8 cellular contexts compared by ENCODE assay signal in the genomic region with DNA sequence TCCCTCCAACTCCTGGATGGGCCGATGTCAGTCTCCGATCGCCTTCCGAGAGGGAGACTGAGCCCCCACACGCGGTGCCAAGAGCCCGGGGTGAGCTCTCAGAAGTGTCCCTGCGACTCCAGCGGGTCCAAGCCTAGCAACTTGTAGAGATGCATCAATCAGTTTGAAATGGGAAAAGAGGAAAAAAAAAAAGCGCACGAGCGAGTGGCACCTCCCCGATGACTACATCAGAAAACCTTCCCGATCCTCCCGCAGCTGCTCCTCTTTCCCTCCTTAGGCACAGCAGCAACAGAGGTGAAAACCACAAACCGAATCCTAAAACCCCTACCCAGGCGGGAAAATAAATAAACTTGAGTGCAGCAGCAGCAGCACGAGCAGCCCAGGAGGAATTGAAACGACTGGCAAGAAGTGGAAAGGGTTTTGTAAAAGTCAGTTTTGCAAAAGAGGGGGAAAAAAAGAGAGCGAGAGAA. TPM values are rescaled to one million over a fixed set of nuclear protein-coding genes. Genes with fewer than 3 reads are reported as not detected.
DNase-seq lines count a peak whose midpoint lies in the region; TF ChIP-seq lines count a peak whose summit lies in the region.

No MANE protein-coding gene starts in this region.

- peak overlapping the region; percentile 69 for H3K4me3 Mint-ChIP-seq in dendritic cell treated with granulocyte-macrophage colony-stimulating factor and Interleukin-4, amounts not matched to agents 40 ng/mL and 50 ng/mL, for 4 days

- TF ChIP-seq POLR2A in uterus (IDR thresholded peaks at IDR 0.05) (no peak), adrenal gland (IDR thresholded peaks at IDR 0.05) (no peak)

- H3K9me3 Mint-ChIP-seq in dendritic cell treated with granulocyte-macrophage colony-stimulating factor and Interleukin-4, amounts not matched to agents 40 ng/mL and 50 ng/mL, for 4 days, result no peaks in the 10 kb centered on the region

- H3K9me3 ChIP-seq in uterus (no peaks in the 10 kb centered on the region), adrenal gland (replicated peaks in 1 of 3) (no peaks in the 10 kb centered on the region)

- TF ChIP-seq CTCF in uterus (IDR thresholded peaks at IDR 0.05), result no peak
- no peak for TF ChIP-seq CTCF in adrenal gland (IDR thresholded peaks at IDR 0.05)

- peaks cover 0 to 4% of the 10 kb centered on the region in 2 donors for H3K4me1 ChIP-seq in uterus
- peaks cover 20 to 32% of the 10 kb centered on the region in 2 donors for H3K4me1 ChIP-seq in adrenal gland (replicated peaks in 1 of 2)

- peaks cover 75% of the 10 kb centered on the region for H3K27me3 Mint-ChIP-seq in dendritic cell treated with granulocyte-macrophage colony-stimulating factor and Interleukin-4, amounts not matched to agents 40 ng/mL and 50 ng/mL, for 4 days

- peak; percentile 81 for DNase-seq in ELF-1 (ENCODE audit: low read depth, low spot score)
- DNase-seq in HT1080 (ENCODE audit: low read depth), result peak; percentile 84
- peak; percentile 83 for DNase-seq in RKO (ENCODE audit: low spot score)
- peak; percentile 43 for DNase-seq in midbrain (lab: John Stamatoyannopoulos, UW)
- DNase-seq in uterus, result no peak
- DNase-seq in mesenteric fat pad (ENCODE audit: low spot score), result no peak
- no peak for DNase-seq in adrenal gland

- intact Hi-C loops in dendritic cell treated with granulocyte-macrophage colony-stimulating factor and Interleukin-4, amounts not matched to agents 40 ng/mL and 50 ng/mL, for 4 days (cut with micrococcal nuclease), result loop anchor here (10.0 kb wide), 1 partner anchor 673 kb away; no protein-coding TSS in a partner anchor
- intact Hi-C loops in uterus (cut with DNase I; ENCODE audit: low total_unique reads) (no loop called here), adrenal gland (cut with DNase I) (no loop called here)

- no peak overlapping the region for H3K27ac Mint-ChIP-seq in dendritic cell treated with granulocyte-macrophage colony-stimulating factor and Interleukin-4, amounts not matched to agents 40 ng/mL and 50 ng/mL, for 4 days

- H3K36me3 ChIP-seq in uterus (no peaks in the 10 kb centered on the region), adrenal gland (replicated peaks in 1 of 2) (no peaks in the 10 kb centered on the region)

- peaks cover 0 to 6% of the 10 kb centered on the region in 2 donors for H3K27me3 ChIP-seq in uterus
- peaks cover 17% of the 10 kb centered on the region for H3K27me3 ChIP-seq in adrenal gland

- H3K4me3 ChIP-seq in uterus, result peak overlapping the region; percentile 34 to 41
- H3K4me3 ChIP-seq in adrenal gland, result peak overlapping the region in 2 of 4 donors; percentile 35 to 88

- H3K36me3 Mint-ChIP-seq in dendritic cell treated with granulocyte-macrophage colony-stimulating factor and Interleukin-4, amounts not matched to agents 40 ng/mL and 50 ng/mL, for 4 days (ENCODE audit: low read depth), result no peaks in the 10 kb centered on the region

- peaks cover 48% of the 10 kb centered on the region for H3K4me1 Mint-ChIP-seq in dendritic cell treated with granulocyte-macrophage colony-stimulating factor and Interleukin-4, amounts not matched to agents 40 ng/mL and 50 ng/mL, for 4 days (ENCODE audit: low read depth)

- 1 to 3% (median 1%) methylated on average over 20 of the region's 20 CpGs for WGBS in adrenal gland, 4 donors

- no peak overlapping the region for H3K27ac ChIP-seq in uterus
- H3K27ac ChIP-seq in adrenal gland, result peak overlapping the region in 2 of 5 donors; percentile 46 to 53

RNA-seq across cellular contexts. Expression of a gene that starts 1.0 kb away (rescaled TPM):
- 4.0 and 4.1 TPM in 2 replicates for total RNA-seq in HT1080 (2014; rRNA removed; shearing (Covaris generic))
- polyA plus RNA-seq in HT1080 (2015; cell fraction: cytosol; rRNA removed), result 5.7 and 6.5 TPM in 2 replicates
- polyA plus RNA-seq in HT1080 (2015; cell fraction: nucleus; rRNA removed), result 13.7 and 15.3 TPM in 2 replicates
- 10 to 100 TPM in 2 of 4 donors, 1 to 10 TPM in 2; 1.2 to 22.7 (median 9.4) TPM for total RNA-seq in uterus
- 9.2 TPM for total RNA-seq in mesenteric fat pad
- 1 to 10 TPM in 5 of 8 donors, under 1 TPM in 3; 0.06 to 2.8 (median 1.8) TPM for total RNA-seq in adrenal gland
- 1 to 10 TPM in 2 of 3 donors, under 1 TPM in 1; 0.81 to 1.6 (median 1.4) TPM for polyA plus RNA-seq in adrenal gland

Comparison
In these comparisons a context has a peak if more than half of its experiments do, and no peak if none do; other contexts are left out.
1. DNase-seq: peak in ELF-1 (single experiment), HT1080 (single experiment), RKO (single experiment) and midbrain (single experiment); none in uterus (0 of 2), mesenteric fat pad (single experiment) and adrenal gland (0 of 7).